1 cellular context compared by ENCODE assay signal in genomic region chr5:147432323-147432722, GRCh38.
TF ChIP-seq lines count a peak whose summit lies in the region.

No MANE protein-coding gene starts in this region.

TF ChIP-seq in SK-N-SH, 30 proteins besides CTCF, POLR2A, EP300 and RAD21 (continued from another document):
- TF ChIP-seq ZBTB33 (IDR thresholded peaks at IDR 0.05; ENCODE audit: borderline replicate concordance, low read depth), result no peak
- no peak for TF ChIP-seq FOXM1 (IDR thresholded peaks at IDR 0.05; ENCODE audit: low read depth)
- no peak for TF ChIP-seq GABPA (IDR thresholded peaks at IDR 0.05; ENCODE audit: low read depth)
- no peak for TF ChIP-seq NRF1 (IDR thresholded peaks at IDR 0.05; ENCODE audit: low read depth, low read length)
- no peak for TF ChIP-seq EZH2phosphoT487 (IDR thresholded peaks at IDR 0.05; ENCODE audit: borderline replicate concordance, low read depth)
- peak; percentile 96 for TF ChIP-seq RCOR1 (IDR thresholded peaks at IDR 0.05; ENCODE audit: low read length)
- TF ChIP-seq CHD2 (IDR thresholded peaks at IDR 0.05; ENCODE audit: low read length, partially characterized antibody), result peak; percentile 73
- TF ChIP-seq IRF3 (IDR thresholded peaks at IDR 0.05; ENCODE audit: low read depth, low read length), result no peak
- TF ChIP-seq JUND (IDR thresholded peaks at IDR 0.05), result no peak
- TF ChIP-seq RFX5 (IDR thresholded peaks at IDR 0.05; ENCODE audit: low read length), result no peak
- peak; percentile 45 for TF ChIP-seq TCF12 (IDR thresholded peaks at IDR 0.05)
- no peak for TF ChIP-seq RXRA (IDR thresholded peaks at IDR 0.05; ENCODE audit: borderline replicate concordance, low read depth)
- no peak for TF ChIP-seq YY1 (IDR thresholded peaks at IDR 0.05; ENCODE audit: low read depth)
- no peak; the same call in 1 of the 2 replicates for TF ChIP-seq FOXJ3 (CRISPR knock-in tag; IDR thresholded peaks at IDR 0.05)
- no peak for TF ChIP-seq NFIC (IDR thresholded peaks at IDR 0.05; ENCODE audit: borderline replicate concordance)
- TF ChIP-seq ELF1 (IDR thresholded peaks at IDR 0.05), result no peak
- no peak for TF ChIP-seq TEAD4 (IDR thresholded peaks at IDR 0.05; ENCODE audit: borderline replicate concordance, insufficient read depth)
- no peak for TF ChIP-seq SMC3 (IDR thresholded peaks at IDR 0.05; ENCODE audit: low read depth, low read length)
- TF ChIP-seq USF2 (IDR thresholded peaks at IDR 0.05; ENCODE audit: borderline replicate concordance, low read depth, low read length), result no peak
- no peak for TF ChIP-seq MEF2A (IDR thresholded peaks at IDR 0.05; ENCODE audit: borderline replicate concordance, low read depth)
- no peak for TF ChIP-seq REST (IDR thresholded peaks at IDR 0.05; ENCODE audit: low read depth, low read length)
- no peak for TF ChIP-seq PBX3 (IDR thresholded peaks at IDR 0.05)
- TF ChIP-seq, protein P1, sequence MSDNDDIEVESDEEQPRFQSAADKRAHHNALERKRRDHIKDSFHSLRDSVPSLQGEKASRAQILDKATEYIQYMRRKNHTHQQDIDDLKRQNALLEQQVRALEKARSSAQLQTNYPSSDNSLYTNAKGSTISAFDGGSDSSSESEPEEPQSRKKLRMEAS (IDR thresholded peaks at IDR 0.05; ENCODE audit: low read depth), result no peak
- TF ChIP-seq GATA2 (CRISPR knock-in tag; IDR thresholded peaks at IDR 0.05), result peak; percentile 90
- no peak for TF ChIP-seq POLR2AphosphoS5 (IDR thresholded peaks at IDR 0.05; ENCODE audit: low read depth, low read length)
- TF ChIP-seq MXI1 (IDR thresholded peaks at IDR 0.05; ENCODE audit: low read depth, low read length), result no peak
